Comparison of ENCODE assay signal across 1 cellular context in genomic region chr19:19404879-19405860, GRCh38.
TF ChIP-seq lines count a peak whose summit lies in the region.

TSS of gene GATAD2A (plus strand) at chr19:19405675. CDS start at chr19:19465346, 59,671 bp downstream.

TF ChIP-seq in GM12878, 131 proteins besides CTCF, POLR2A, EP300 and RAD21 (continued from another document):
- TF ChIP-seq HSF1 (IDR thresholded peaks at IDR 0.05; ENCODE audit: low read depth, low read length) = no peak
- 0 out of 2 replicates have a peak, but pooled peaks have one; percentile 29 for TF ChIP-seq BRCA1 (IDR thresholded peaks at IDR 0.05; ENCODE audit: low read depth, low read length)
- TF ChIP-seq ATF7 (IDR thresholded peaks at IDR 0.05; ENCODE audit: low read depth) = peak; percentile 36; the same call in 1 of the 2 replicates
- no peak for TF ChIP-seq SPI1 (IDR thresholded peaks at IDR 0.05; ENCODE audit: borderline replicate concordance, insufficient read depth, low read depth, low read length)
- TF ChIP-seq RELA (IDR thresholded peaks at IDR 0.05; ENCODE audit: borderline replicate concordance, partially characterized antibody) = peak; percentile 32
- TF ChIP-seq, protein P1, sequence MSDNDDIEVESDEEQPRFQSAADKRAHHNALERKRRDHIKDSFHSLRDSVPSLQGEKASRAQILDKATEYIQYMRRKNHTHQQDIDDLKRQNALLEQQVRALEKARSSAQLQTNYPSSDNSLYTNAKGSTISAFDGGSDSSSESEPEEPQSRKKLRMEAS (IDR thresholded peaks at IDR 0.05; ENCODE audit: low read depth, low read length) = peak; percentile 94
- TF ChIP-seq PRDM15 (CRISPR knock-in tag; IDR thresholded peaks at IDR 0.05) = no peak
